14 cellular contexts compared by ENCODE assay signal in genomic region chr7:130278892-130279690, GRCh38. TPM values are rescaled to one million over a fixed set of nuclear protein-coding genes. Genes with fewer than 3 reads are reported as not detected.
DNase-seq lines count a peak whose midpoint lies in the region; FAIRE-seq and TF ChIP-seq lines count a peak whose summit lies in the region.
"Had no signal": no experiment of that assay in that cellular context is flagged by ENCODE, and none has a peak within 500 bp of the region (broad histone marks: within the 10 kb centered on the region; RNA-seq: fewer than 3 reads in every experiment).

No MANE protein-coding gene starts in this region.

- H3K27ac ChIP-seq in small intestine (ENCODE audit: low read depth in 1 of 2, low read length in 1 of 2) = no peak overlapping the region
- H3K27ac ChIP-seq: gastrocnemius medialis, right lobe of liver had no signal

- H3K4me3 ChIP-seq in fibroblast of villous mesenchyme (ENCODE audit: low read depth, low read length) (no peak overlapping the region), small intestine (ENCODE audit: low read depth in 1 of 2, low read length in 2 of 2) (no peak overlapping the region)
- H3K4me3 ChIP-seq: gastrocnemius medialis, right lobe of liver had no signal

- H3K4me1 ChIP-seq in small intestine (ENCODE audit: control insufficient read depth in 2 of 2, insufficient read depth in 1 of 2, low read depth in 1 of 2, low read length in 1 of 2) = no peaks in the 10 kb centered on the region
- H3K4me1 ChIP-seq: right lobe of liver had no signal

- in situ Hi-C loops in GM13977 (cut with MboI; ENCODE audit: low pct_unique_long_range_greater_than_20kb, low sequenced_read_pairs, unreplicated experiment) = no loop called here

- H3K9me3 ChIP-seq in small intestine (ENCODE audit: control insufficient read depth, low read depth) = no peaks in the 10 kb centered on the region
- H3K9me3 ChIP-seq: gastrocnemius medialis, right lobe of liver had no signal

- H3K36me3 ChIP-seq in small intestine (ENCODE audit: control insufficient read depth in 2 of 2, insufficient read depth in 2 of 2, low read length in 2 of 2) = no peaks in the 10 kb centered on the region
- H3K36me3 ChIP-seq: gastrocnemius medialis, right lobe of liver had no signal

- no peak for FAIRE-seq in HTR-8/SVneo (lab: Jason Lieb, UNC)
- FAIRE-seq in small intestine (lab: Jason Lieb, UNC) = no peak
- FAIRE-seq: keratinocyte had no signal

- WGBS in small intestine, 3 donors = 68 to 78% (median 69%) methylated on average over 2 of the region's 2 CpGs

- TF ChIP-seq CTCF in fibroblast of villous mesenchyme (IDR thresholded peaks at IDR 0.05; ENCODE audit: insufficient read depth, low read depth, low read length) (no peak), GM13977 (IDR thresholded peaks at IDR 0.05; ENCODE audit: extremely low read depth, insufficient read depth, missing control alignments) (no peak)

- peak; percentile 38 for DNase-seq in HTR-8/SVneo (ENCODE audit: insufficient read length, low spot score)
- peak; percentile 48 for DNase-seq in amniotic stem cell (lab: John Stamatoyannopoulos, UW)
- DNase-seq in fibroblast of villous mesenchyme (ENCODE audit: low read depth) = peak; percentile 86
- DNase-seq in small intestine = peak; percentile 10
- DNase-seq in GM13977 (ENCODE audit: low spot score) = no peak
- DNase-seq in SK-N-DZ (ENCODE audit: low spot score) = no peak
- no peak for DNase-seq in midbrain (lab: John Stamatoyannopoulos, UW)
- no peak for DNase-seq in NCI-H146 treated with DMSO at 0.1 percent for 48 hours (lab: John Stamatoyannopoulos, UW; ENCODE audit: unreplicated experiment)
- DNase-seq: CD8-positive, alpha-beta memory T cell; gastrocnemius medialis; NCI-H2171 treated with DMSO at 0.1 percent for 48 hours; right lobe of liver had no signal

- no peaks in the 10 kb centered on the region for H3K27me3 ChIP-seq in small intestine (ENCODE audit: control insufficient read depth in 2 of 2, insufficient read depth in 2 of 2, low read length in 2 of 2)

RNA-seq across cellular contexts. Expression of gene CPA2, which starts 12.4 kb away (rescaled TPM):
- total RNA-seq in fibroblast of villous mesenchyme = 0.32 TPM in 1 of 2 replicates, not detected in the other
- 10 to 100 TPM; 12.9 to 25.4 (median 14.1) TPM for polyA plus RNA-seq in small intestine
- not detected in 2 replicates for polyA plus RNA-seq in SK-N-DZ (2014; cell fraction: cytosol; rRNA removed)
- polyA plus RNA-seq in SK-N-DZ (2014; cell fraction: nucleus; rRNA removed) = not detected in 2 replicates
- total RNA-seq: CD8-positive, alpha-beta memory T cell; dermis microvascular lymphatic vessel endothelial cell; gastrocnemius medialis; right lobe of liver had no signal
- polyA plus RNA-seq: CD8-positive, alpha-beta memory T cell had no signal

RNA-seq across cellular contexts. Expression of gene CPA4, which starts 13.9 kb away (rescaled TPM):
- 22.5 and 90.2 TPM in 2 replicates for total RNA-seq in fibroblast of villous mesenchyme
- under 1 TPM in 1 of 3 donors, not detected in 2; 0.09 TPM for polyA plus RNA-seq in small intestine
- not detected in 2 replicates for polyA plus RNA-seq in SK-N-DZ (2014; cell fraction: cytosol; rRNA removed)
- 0.21 TPM in 1 of 2 replicates, not detected in the other for polyA plus RNA-seq in SK-N-DZ (2014; cell fraction: nucleus; rRNA removed)
- total RNA-seq: CD8-positive, alpha-beta memory T cell; dermis microvascular lymphatic vessel endothelial cell; gastrocnemius medialis; right lobe of liver had no signal
- polyA plus RNA-seq: CD8-positive, alpha-beta memory T cell had no signal

Comparison
In these comparisons a context has a peak if more than half of its experiments do, and no peak if none do; other contexts are left out.
1. DNase-seq: peak in HTR-8/SVneo (single experiment), amniotic stem cell (single experiment), fibroblast of villous mesenchyme (single experiment) and small intestine (single experiment); none in GM13977 (single experiment), SK-N-DZ (single experiment), midbrain (single experiment) and NCI-H146 treated with DMSO at 0.1 percent for 48 hours (single experiment).